Comparison of ENCODE assay signal across 1 cellular context in the genomic region with DNA sequence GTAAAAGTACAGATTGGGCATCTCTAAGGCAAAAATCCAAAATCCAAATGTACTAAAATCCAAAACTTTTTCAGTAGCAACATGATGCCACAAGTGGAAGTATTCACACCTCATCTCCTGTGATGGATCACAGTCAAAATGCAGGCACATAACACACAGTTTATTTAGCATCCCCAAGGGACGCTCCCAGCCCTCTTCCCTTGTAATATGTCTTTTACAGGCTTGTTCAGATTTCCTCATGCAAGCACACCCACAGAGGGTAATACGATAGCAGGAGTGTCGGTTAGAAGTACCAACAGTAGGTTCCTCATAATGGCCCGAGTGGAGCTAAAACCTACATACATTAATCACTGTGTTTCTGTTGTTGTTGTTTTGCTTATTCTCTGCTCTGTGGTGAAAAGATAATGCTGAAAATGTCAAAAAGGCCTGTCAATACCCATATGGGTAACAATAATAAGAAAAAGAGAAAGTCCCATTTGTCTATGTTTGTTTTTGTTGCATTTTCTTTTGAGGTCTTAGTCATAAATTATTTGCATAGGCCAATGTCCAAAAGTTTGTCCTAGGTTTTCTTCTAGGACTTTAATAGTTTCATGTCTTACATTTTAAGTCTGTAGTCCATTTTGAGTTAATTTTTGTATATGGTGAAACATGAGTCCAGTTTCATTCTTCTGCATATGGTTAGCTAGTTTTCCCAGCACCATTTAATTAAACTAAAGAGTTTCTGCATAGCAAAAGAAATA.
TF ChIP-seq lines count a peak whose summit lies in the region.

No MANE protein-coding gene starts in this region.

TF ChIP-seq in HEK293, 187 proteins besides CTCF, POLR2A, EP300 and RAD21 (continued from another document and continues in another):
- TF ChIP-seq PRDM10 (tag by site-specific recombination; IDR thresholded peaks at IDR 0.05), result no peak
- no peak; the same call in 1 of the 2 replicates for TF ChIP-seq ZNF610 (tag by site-specific recombination; IDR thresholded peaks at IDR 0.05; ENCODE audit: borderline replicate concordance)
- TF ChIP-seq ZFP37 (tag by site-specific recombination; IDR thresholded peaks at IDR 0.05), result no peak
- TF ChIP-seq ZNF266 (tag by site-specific recombination; IDR thresholded peaks at IDR 0.05; ENCODE audit: low read depth), result no peak
- TF ChIP-seq, protein P1, sequence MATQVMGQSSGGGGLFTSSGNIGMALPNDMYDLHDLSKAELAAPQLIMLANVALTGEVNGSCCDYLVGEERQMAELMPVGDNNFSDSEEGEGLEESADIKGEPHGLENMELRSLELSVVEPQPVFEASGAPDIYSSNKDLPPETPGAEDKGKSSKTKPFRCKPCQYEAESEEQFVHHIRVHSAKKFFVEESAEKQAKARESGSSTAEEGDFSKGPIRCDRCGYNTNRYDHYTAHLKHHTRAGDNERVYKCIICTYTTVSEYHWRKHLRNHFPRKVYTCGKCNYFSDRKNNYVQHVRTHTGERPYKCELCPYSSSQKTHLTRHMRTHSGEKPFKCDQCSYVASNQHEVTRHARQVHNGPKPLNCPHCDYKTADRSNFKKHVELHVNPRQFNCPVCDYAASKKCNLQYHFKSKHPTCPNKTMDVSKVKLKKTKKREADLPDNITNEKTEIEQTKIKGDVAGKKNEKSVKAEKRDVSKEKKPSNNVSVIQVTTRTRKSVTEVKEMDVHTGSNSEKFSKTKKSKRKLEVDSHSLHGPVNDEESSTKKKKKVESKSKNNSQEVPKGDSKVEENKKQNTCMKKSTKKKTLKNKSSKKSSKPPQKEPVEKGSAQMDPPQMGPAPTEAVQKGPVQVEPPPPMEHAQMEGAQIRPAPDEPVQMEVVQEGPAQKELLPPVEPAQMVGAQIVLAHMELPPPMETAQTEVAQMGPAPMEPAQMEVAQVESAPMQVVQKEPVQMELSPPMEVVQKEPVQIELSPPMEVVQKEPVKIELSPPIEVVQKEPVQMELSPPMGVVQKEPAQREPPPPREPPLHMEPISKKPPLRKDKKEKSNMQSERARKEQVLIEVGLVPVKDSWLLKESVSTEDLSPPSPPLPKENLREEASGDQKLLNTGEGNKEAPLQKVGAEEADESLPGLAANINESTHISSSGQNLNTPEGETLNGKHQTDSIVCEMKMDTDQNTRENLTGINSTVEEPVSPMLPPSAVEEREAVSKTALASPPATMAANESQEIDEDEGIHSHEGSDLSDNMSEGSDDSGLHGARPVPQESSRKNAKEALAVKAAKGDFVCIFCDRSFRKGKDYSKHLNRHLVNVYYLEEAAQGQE (tag by site-specific recombination; IDR thresholded peaks at IDR 0.05), result no peak
- TF ChIP-seq ZSCAN16 (tag by site-specific recombination; IDR thresholded peaks at IDR 0.05), result no peak
- TF ChIP-seq ZNF362 (tag by site-specific recombination; IDR thresholded peaks at IDR 0.05), result no peak
- TF ChIP-seq ZFHX2 (tag by site-specific recombination; conservative IDR thresholded peaks at IDR 0.05), result 0 out of 2 replicates have a peak, but pooled peaks have one; percentile 16
- TF ChIP-seq ZNF211 (tag by site-specific recombination; IDR thresholded peaks at IDR 0.05; ENCODE audit: low read depth), result no peak
- no peak for TF ChIP-seq ZNF324 (tag by site-specific recombination; IDR thresholded peaks at IDR 0.05)
- no peak for TF ChIP-seq ZNF174 (tag by site-specific recombination; IDR thresholded peaks at IDR 0.05)
- TF ChIP-seq ZNF391 (tag by site-specific recombination; IDR thresholded peaks at IDR 0.05; ENCODE audit: borderline replicate concordance, low read depth), result no peak
- no peak for TF ChIP-seq ZNF132 (tag by site-specific recombination; IDR thresholded peaks at IDR 0.05; ENCODE audit: borderline replicate concordance)
- TF ChIP-seq ZFP3 (tag by site-specific recombination; IDR thresholded peaks at IDR 0.05; ENCODE audit: low read depth), result no peak
- TF ChIP-seq, protein P2, sequence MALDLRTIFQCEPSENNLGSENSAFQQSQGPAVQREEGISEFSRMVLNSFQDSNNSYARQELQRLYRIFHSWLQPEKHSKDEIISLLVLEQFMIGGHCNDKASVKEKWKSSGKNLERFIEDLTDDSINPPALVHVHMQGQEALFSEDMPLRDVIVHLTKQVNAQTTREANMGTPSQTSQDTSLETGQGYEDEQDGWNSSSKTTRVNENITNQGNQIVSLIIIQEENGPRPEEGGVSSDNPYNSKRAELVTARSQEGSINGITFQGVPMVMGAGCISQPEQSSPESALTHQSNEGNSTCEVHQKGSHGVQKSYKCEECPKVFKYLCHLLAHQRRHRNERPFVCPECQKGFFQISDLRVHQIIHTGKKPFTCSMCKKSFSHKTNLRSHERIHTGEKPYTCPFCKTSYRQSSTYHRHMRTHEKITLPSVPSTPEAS (tag by site-specific recombination; IDR thresholded peaks at IDR 0.05), result no peak
- TF ChIP-seq ZNF175 (tag by site-specific recombination; IDR thresholded peaks at IDR 0.05), result no peak
- TF ChIP-seq, protein P3, sequence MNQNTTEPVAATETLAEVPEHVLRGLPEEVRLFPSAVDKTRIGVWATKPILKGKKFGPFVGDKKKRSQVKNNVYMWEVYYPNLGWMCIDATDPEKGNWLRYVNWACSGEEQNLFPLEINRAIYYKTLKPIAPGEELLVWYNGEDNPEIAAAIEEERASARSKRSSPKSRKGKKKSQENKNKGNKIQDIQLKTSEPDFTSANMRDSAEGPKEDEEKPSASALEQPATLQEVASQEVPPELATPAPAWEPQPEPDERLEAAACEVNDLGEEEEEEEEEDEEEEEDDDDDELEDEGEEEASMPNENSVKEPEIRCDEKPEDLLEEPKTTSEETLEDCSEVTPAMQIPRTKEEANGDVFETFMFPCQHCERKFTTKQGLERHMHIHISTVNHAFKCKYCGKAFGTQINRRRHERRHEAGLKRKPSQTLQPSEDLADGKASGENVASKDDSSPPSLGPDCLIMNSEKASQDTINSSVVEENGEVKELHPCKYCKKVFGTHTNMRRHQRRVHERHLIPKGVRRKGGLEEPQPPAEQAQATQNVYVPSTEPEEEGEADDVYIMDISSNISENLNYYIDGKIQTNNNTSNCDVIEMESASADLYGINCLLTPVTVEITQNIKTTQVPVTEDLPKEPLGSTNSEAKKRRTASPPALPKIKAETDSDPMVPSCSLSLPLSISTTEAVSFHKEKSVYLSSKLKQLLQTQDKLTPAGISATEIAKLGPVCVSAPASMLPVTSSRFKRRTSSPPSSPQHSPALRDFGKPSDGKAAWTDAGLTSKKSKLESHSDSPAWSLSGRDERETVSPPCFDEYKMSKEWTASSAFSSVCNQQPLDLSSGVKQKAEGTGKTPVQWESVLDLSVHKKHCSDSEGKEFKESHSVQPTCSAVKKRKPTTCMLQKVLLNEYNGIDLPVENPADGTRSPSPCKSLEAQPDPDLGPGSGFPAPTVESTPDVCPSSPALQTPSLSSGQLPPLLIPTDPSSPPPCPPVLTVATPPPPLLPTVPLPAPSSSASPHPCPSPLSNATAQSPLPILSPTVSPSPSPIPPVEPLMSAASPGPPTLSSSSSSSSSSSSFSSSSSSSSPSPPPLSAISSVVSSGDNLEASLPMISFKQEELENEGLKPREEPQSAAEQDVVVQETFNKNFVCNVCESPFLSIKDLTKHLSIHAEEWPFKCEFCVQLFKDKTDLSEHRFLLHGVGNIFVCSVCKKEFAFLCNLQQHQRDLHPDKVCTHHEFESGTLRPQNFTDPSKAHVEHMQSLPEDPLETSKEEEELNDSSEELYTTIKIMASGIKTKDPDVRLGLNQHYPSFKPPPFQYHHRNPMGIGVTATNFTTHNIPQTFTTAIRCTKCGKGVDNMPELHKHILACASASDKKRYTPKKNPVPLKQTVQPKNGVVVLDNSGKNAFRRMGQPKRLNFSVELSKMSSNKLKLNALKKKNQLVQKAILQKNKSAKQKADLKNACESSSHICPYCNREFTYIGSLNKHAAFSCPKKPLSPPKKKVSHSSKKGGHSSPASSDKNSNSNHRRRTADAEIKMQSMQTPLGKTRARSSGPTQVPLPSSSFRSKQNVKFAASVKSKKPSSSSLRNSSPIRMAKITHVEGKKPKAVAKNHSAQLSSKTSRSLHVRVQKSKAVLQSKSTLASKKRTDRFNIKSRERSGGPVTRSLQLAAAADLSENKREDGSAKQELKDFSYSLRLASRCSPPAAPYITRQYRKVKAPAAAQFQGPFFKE (tag by site-specific recombination; IDR thresholded peaks at IDR 0.05; ENCODE audit: borderline replicate concordance), result no peak
- TF ChIP-seq ZSCAN30 (tag by site-specific recombination; IDR thresholded peaks at IDR 0.05), result 0 out of 2 replicates have a peak, but pooled peaks have one; percentile 48
- no peak for TF ChIP-seq ZNF239 (tag by site-specific recombination; IDR thresholded peaks at IDR 0.05)
- no peak for TF ChIP-seq ZNF639 (tag by site-specific recombination; IDR thresholded peaks at IDR 0.05)
- no peak for TF ChIP-seq ZNF501 (tag by site-specific recombination; IDR thresholded peaks at IDR 0.05)
- TF ChIP-seq KLF10 (tag by site-specific recombination; IDR thresholded peaks at IDR 0.05), result peak; percentile 80
- TF ChIP-seq, protein P4, sequence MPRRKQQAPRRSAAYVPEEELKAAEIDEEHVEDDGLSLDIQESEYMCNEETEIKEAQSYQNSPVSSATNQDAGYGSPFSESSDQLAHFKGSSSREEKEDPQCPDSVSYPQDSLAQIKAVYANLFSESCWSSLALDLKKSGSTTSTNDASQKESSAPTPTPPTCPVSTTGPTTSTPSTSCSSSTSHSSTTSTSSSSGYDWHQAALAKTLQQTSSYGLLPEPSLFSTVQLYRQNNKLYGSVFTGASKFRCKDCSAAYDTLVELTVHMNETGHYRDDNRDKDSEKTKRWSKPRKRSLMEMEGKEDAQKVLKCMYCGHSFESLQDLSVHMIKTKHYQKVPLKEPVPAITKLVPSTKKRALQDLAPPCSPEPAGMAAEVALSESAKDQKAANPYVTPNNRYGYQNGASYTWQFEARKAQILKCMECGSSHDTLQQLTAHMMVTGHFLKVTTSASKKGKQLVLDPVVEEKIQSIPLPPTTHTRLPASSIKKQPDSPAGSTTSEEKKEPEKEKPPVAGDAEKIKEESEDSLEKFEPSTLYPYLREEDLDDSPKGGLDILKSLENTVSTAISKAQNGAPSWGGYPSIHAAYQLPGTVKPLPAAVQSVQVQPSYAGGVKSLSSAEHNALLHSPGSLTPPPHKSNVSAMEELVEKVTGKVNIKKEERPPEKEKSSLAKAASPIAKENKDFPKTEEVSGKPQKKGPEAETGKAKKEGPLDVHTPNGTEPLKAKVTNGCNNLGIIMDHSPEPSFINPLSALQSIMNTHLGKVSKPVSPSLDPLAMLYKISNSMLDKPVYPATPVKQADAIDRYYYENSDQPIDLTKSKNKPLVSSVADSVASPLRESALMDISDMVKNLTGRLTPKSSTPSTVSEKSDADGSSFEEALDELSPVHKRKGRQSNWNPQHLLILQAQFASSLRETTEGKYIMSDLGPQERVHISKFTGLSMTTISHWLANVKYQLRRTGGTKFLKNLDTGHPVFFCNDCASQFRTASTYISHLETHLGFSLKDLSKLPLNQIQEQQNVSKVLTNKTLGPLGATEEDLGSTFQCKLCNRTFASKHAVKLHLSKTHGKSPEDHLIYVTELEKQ (tag by site-specific recombination; IDR thresholded peaks at IDR 0.05; ENCODE audit: borderline replicate concordance), result no peak
- TF ChIP-seq, protein P5, sequence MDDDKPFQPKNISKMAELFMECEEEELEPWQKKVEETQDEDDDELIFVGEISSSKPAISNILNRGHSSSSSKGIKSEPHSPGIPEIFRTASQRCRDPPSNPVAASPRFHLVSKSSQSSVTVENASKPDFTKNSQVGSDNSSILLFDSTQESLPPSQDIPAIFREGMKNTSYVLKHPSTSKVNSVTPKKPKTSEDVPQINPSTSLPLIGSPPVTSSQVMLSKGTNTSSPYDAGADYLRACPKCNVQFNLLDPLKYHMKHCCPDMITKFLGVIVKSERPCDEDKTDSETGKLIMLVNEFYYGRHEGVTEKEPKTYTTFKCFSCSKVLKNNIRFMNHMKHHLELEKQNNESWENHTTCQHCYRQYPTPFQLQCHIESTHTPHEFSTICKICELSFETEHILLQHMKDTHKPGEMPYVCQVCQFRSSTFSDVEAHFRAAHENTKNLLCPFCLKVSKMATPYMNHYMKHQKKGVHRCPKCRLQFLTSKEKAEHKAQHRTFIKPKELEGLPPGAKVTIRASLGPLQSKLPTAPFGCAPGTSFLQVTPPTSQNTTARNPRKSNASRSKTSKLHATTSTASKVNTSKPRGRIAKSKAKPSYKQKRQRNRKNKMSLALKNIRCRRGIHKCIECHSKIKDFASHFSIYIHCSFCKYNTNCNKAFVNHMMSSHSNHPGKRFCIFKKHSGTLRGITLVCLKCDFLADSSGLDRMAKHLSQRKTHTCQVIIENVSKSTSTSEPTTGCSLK (tag by site-specific recombination; IDR thresholded peaks at IDR 0.05), result no peak
- TF ChIP-seq ZIC2 (tag by site-specific recombination; IDR thresholded peaks at IDR 0.05), result no peak
